Comparison of ENCODE assay signal across 12 cellular contexts in genomic region chr2:85577063-85577385, GRCh38.
DNase-seq lines count a peak whose midpoint lies in the region; ATAC-seq, FAIRE-seq and TF ChIP-seq lines count a peak whose summit lies in the region.
"Had no signal": no experiment of that assay in that cellular context is flagged by ENCODE, and none has a peak within 500 bp of the region (broad histone marks: within the 10 kb centered on the region; RNA-seq: fewer than 3 reads in every experiment).

No MANE protein-coding gene starts in this region.

- H3K4me2 ChIP-seq in MM.1S (ENCODE audit: low read depth, low read length) = peak overlapping the region; percentile 67

- H3K27me3 Mint-ChIP-seq in nephron progenitor cell (ENCODE audit: low read depth, poor library complexity) = peaks cover 19% of the 10 kb centered on the region

- H3K9ac ChIP-seq in MM.1S (ENCODE audit: low read length) (peak overlapping the region; percentile 64; the same call in 1 of the 2 replicates), duodenal mucosa (ENCODE audit: low read depth in 1 of 2, low read length in 2 of 2) (peak overlapping the region; percentile 89 to 92)

- H3K79me2 ChIP-seq in MM.1S (ENCODE audit: low read length) = peaks cover 32% of the 10 kb centered on the region

- H3K36me3 Mint-ChIP-seq in nephron progenitor cell (ENCODE audit: low read depth) = peaks cover 6% of the 10 kb centered on the region

- H3K9me3 Mint-ChIP-seq in nephron progenitor cell = no peaks in the 10 kb centered on the region

- no peak for TF ChIP-seq CTCF in C4-2B (conservative IDR thresholded peaks at IDR 0.05)
- no peak for TF ChIP-seq CTCF in MM.1S (IDR thresholded peaks at IDR 0.05; ENCODE audit: low read length)
- TF ChIP-seq CTCF in nephron progenitor cell (IDR thresholded peaks at IDR 0.05) = no peak

- H3K27ac ChIP-seq in C4-2B (peak overlapping the region; percentile 73), MM.1S (ENCODE audit: low read length) (no peak overlapping the region), duodenal mucosa (ENCODE audit: low read depth, low read length) (peak overlapping the region; percentile 84)
- H3K27ac ChIP-seq: brain microvascular endothelial cell had no signal

- peaks cover 53% of the 10 kb centered on the region for H3K4me1 Mint-ChIP-seq in nephron progenitor cell

- DNase-seq in MM.1S = no peak
- DNase-seq in nephron progenitor cell = no peak
- no peak for DNase-seq in NCI-H2107 treated with DMSO at 0.1 percent for 48 hours (lab: John Stamatoyannopoulos, UW; ENCODE audit: unreplicated experiment)
- DNase-seq in GM19239 (ENCODE audit: insufficient read length, low spot score) = no peak
- DNase-seq: brain microvascular endothelial cell, NCI-H2081, T1000 had no signal

- H3K9me2 ChIP-seq in MM.1S (replicated peaks; ENCODE audit: insufficient read depth, low read length) = no peaks in the 10 kb centered on the region

- H3K36me3 ChIP-seq in MM.1S (replicated peaks; ENCODE audit: insufficient read depth, low read length) = 0 out of 2 replicates have a peak, but pooled peaks cover 5% of the 10 kb centered on the region
- H3K36me3 ChIP-seq in duodenal mucosa (ENCODE audit: control insufficient read depth in 1 of 2, insufficient read depth in 2 of 2, low read length in 2 of 2) = peaks cover 5 to 10% of the 10 kb centered on the region in 2 donors
- H3K36me3 ChIP-seq: brain microvascular endothelial cell had no signal

- H3K27me3 ChIP-seq in MM.1S (replicated peaks; ENCODE audit: insufficient read depth, low read length) = peaks cover 4% of the 10 kb centered on the region; the same call in 1 of the 2 replicates
- no peaks in the 10 kb centered on the region for H3K27me3 ChIP-seq in duodenal mucosa (ENCODE audit: control insufficient read depth in 1 of 2, insufficient read depth in 2 of 2, low read length in 2 of 2)
- H3K27me3 ChIP-seq: brain microvascular endothelial cell had no signal

- H3K4me1 ChIP-seq in MM.1S (ENCODE audit: low read length) = peaks cover 11% of the 10 kb centered on the region; the same call in 1 of the 2 replicates
- peaks cover 23 to 26% of the 10 kb centered on the region in 2 donors for H3K4me1 ChIP-seq in duodenal mucosa (ENCODE audit: control insufficient read depth in 1 of 2, insufficient read depth in 2 of 2, low read length in 2 of 2)

- H3F3A ChIP-seq in MM.1S (ENCODE audit: insufficient read depth, low read length) = no peaks in the 10 kb centered on the region

- H2AFZ ChIP-seq in MM.1S (ENCODE audit: low read length) = peak overlapping the region; percentile 64

- no peaks in the 10 kb centered on the region for H4K20me1 ChIP-seq in MM.1S (ENCODE audit: insufficient read depth, low read length)

- H3K4me3 Mint-ChIP-seq in nephron progenitor cell = peak overlapping the region; percentile 70

- no peaks in the 10 kb centered on the region for H3K9me3 ChIP-seq in MM.1S (replicated peaks; ENCODE audit: insufficient read depth, low read length)
- no peaks in the 10 kb centered on the region for H3K9me3 ChIP-seq in duodenal mucosa (ENCODE audit: control insufficient read depth in 1 of 2, low read length in 2 of 2)

- no peak for FAIRE-seq in GM19239 (lab: Jason Lieb, UNC)
- FAIRE-seq: urothelium cell line had no signal

- H3K27ac Mint-ChIP-seq in nephron progenitor cell = peak overlapping the region; percentile 92

- ATAC-seq in GM18511 (IDR thresholded peaks at IDR 0.05; ENCODE audit: unreplicated experiment) (no peak), HG02588 (IDR thresholded peaks at IDR 0.05; ENCODE audit: unreplicated experiment) (no peak)

- H3K4me3 ChIP-seq in MM.1S (ENCODE audit: low read length) = peak overlapping the region; percentile 75
- peak overlapping the region; percentile 92 to 94 for H3K4me3 ChIP-seq in duodenal mucosa (ENCODE audit: low read depth in 1 of 2, low read length in 2 of 2)
